ENCODE assay signal across 10 cellular contexts in the genomic region with DNA sequence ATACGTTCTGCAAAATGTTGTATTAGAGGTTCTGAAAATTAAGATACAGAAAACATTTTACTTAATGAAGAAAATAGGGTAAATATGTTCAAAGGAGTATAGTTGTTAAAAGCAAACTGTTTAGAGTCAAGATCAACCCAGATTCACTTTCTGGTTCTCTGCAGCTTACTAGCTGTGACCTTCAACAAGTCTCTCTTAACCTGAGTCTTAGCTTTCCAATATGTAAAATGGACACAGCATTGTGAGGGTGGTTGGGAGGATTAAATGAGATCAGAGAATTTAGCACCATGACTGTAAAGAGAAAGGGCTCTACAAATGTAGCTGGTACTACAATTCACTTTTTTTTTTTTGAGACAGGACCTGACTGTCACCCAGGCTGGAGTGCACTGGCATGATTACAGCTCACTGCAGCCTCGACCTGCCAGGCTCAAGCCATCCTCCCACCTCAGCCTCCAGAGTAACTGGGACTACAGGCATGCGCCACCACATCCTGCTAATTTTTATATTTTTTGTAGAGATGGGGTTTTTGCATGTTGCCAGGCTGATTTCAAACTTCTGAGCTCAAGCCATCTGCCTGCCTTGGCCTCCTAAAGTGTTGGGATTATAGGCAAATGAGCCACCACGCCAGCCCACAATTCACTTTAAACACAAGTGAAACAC. TPM values are rescaled to one million over a fixed set of nuclear protein-coding genes. Genes with fewer than 3 reads are reported as not detected.
DNase-seq lines count a peak whose midpoint lies in the region; ATAC-seq and TF ChIP-seq lines count a peak whose summit lies in the region.
"Had no signal": no experiment of that assay in that cellular context is flagged by ENCODE, and none has a peak within 500 bp of the region (broad histone marks: within the 10 kb centered on the region; RNA-seq: fewer than 3 reads in every experiment).

No MANE protein-coding gene starts in this region.

- no peak for TF ChIP-seq CTCF in neural progenitor cell (IDR thresholded peaks at IDR 0.05)

- H3K27ac Mint-ChIP-seq in activated CD4-positive, alpha-beta T cell treated with anti-CD3 and anti-CD28 coated beads for 36 hours, result peak overlapping the region; percentile 88
- H3K27ac Mint-ChIP-seq in neural progenitor cell, result no peak overlapping the region

- H3K4me2 ChIP-seq in neural progenitor cell, result peak overlapping the region; percentile 87

- H3K9ac ChIP-seq in neural progenitor cell, result no peak overlapping the region

- H2AFZ ChIP-seq in neural progenitor cell (replicated peaks), result no peak overlapping the region

- POLR2A ChIA-PET in activated CD4-positive, alpha-beta T cell treated with anti-CD3 and anti-CD28 coated beads for 36 hours (lab: Charles Lee), result interaction anchor here (0.7 kb wide), 1 partner anchor 37 kb away, joined by 3 read pairs; no protein-coding TSS in a partner anchor

- no peaks in the 10 kb centered on the region for H3K27me3 Mint-ChIP-seq in activated CD4-positive, alpha-beta T cell treated with anti-CD3 and anti-CD28 coated beads for 36 hours
- H3K27me3 Mint-ChIP-seq in neural progenitor cell (ENCODE audit: insufficient read depth, low read depth), result peaks cover 2% of the 10 kb centered on the region

- intact Hi-C loops in activated CD4-positive, alpha-beta T cell treated with anti-CD3 and anti-CD28 coated beads for 36 hours (cut with DNase I, micrococcal nuclease), result loop anchor here (5.0 to 10.0 kb wide), 5 partner anchors 140 to 1660 kb away; a partner anchor contains a TSS

- H3K36me3 ChIP-seq in neural progenitor cell, result no peaks in the 10 kb centered on the region

- peaks cover 15% of the 10 kb centered on the region for H3K27me3 ChIP-seq in neural progenitor cell

- peak overlapping the region; percentile 99 for H3K4me3 ChIP-seq in Jurkat, Clone E6-1 (ENCODE audit: low read length)
- no peak overlapping the region for H3K4me3 ChIP-seq in neural progenitor cell

- peaks cover 44% of the 10 kb centered on the region for H3K4me1 ChIP-seq in neural progenitor cell

- H3K9me3 Mint-ChIP-seq in activated CD4-positive, alpha-beta T cell treated with anti-CD3 and anti-CD28 coated beads for 36 hours (ENCODE audit: low read depth), result no peaks in the 10 kb centered on the region
- no peaks in the 10 kb centered on the region for H3K9me3 Mint-ChIP-seq in neural progenitor cell

- no peaks in the 10 kb centered on the region for H3K36me3 Mint-ChIP-seq in activated CD4-positive, alpha-beta T cell treated with anti-CD3 and anti-CD28 coated beads for 36 hours (ENCODE audit: low read depth)
- H3K36me3 Mint-ChIP-seq in neural progenitor cell, result no peaks in the 10 kb centered on the region

- H3K79me2 ChIP-seq in neural progenitor cell (ENCODE audit: low read depth), result peaks cover 8% of the 10 kb centered on the region

- CTCF ChIA-PET in activated CD4-positive, alpha-beta T cell treated with anti-CD3 and anti-CD28 coated beads for 36 hours (lab: Charles Lee), result interaction anchor here (0.6 to 1.5 kb wide), 9 partner anchors 12 to 165 kb away, joined by 3 to 11 read pairs (median 3); no protein-coding TSS in a partner anchor

- H3K4me1 Mint-ChIP-seq in activated CD4-positive, alpha-beta T cell treated with anti-CD3 and anti-CD28 coated beads for 36 hours, result peaks cover 39% of the 10 kb centered on the region
- H3K4me1 Mint-ChIP-seq in neural progenitor cell, result peaks cover 37% of the 10 kb centered on the region

- peaks cover 28% of the 10 kb centered on the region for H3F3A ChIP-seq in neural progenitor cell (ENCODE audit: low read depth)

- ATAC-seq in activated CD4-positive, alpha-beta T cell treated with anti-CD3 and anti-CD28 coated beads for 36 hours, result no peak
- no peak for ATAC-seq in HG03460 (IDR thresholded peaks at IDR 0.05; ENCODE audit: unreplicated experiment)

- peak overlapping the region; percentile 92 for H3K4me3 Mint-ChIP-seq in activated CD4-positive, alpha-beta T cell treated with anti-CD3 and anti-CD28 coated beads for 36 hours
- peak overlapping the region; percentile 88 for H3K4me3 Mint-ChIP-seq in neural progenitor cell

- no peaks in the 10 kb centered on the region for H3K9me3 ChIP-seq in neural progenitor cell (ENCODE audit: low read depth)

- H3K27ac ChIP-seq in angular gyrus (ENCODE audit: low read depth, low read length) (peak overlapping the region; percentile 95), neural progenitor cell (peak overlapping the region; percentile 39)

- no peak for DNase-seq in activated CD4-positive, alpha-beta T cell treated with anti-CD3 and anti-CD28 coated beads for 36 hours
- no peak for DNase-seq in activated CD4-positive, alpha-beta T cell treated with anti-CD3 and anti-CD28 coated beads, Interleukin-2, amount 50 U/mL, for 4 hours
- DNase-seq in Jurkat, Clone E6-1 (ENCODE audit: low read depth, low spot score), result no peak
- DNase-seq in neural progenitor cell (ENCODE audit: low spot score) (no peak), GM03348 (ENCODE audit: low spot score) (no peak), NCI-H146 treated with DMSO at 0.1 percent for 48 hours (lab: John Stamatoyannopoulos, UW; ENCODE audit: unreplicated experiment) (no peak)
- DNase-seq: GF-D8, HCEC 1CT had no signal

- peaks cover 16% of the 10 kb centered on the region for H4K20me1 ChIP-seq in neural progenitor cell (ENCODE audit: low read depth)

RNA-seq across cellular contexts. Expression of a gene that starts 43.9 kb away (rescaled TPM):
- 100 to 1,000 TPM; 247 to 257 TPM for total RNA-seq in activated CD4-positive, alpha-beta T cell treated with anti-CD3 and anti-CD28 coated beads for 36 hours
- 160 TPM for polyA plus RNA-seq in Jurkat, Clone E6-1 (2012; ENCODE audit: insufficient read depth, insufficient read length)
- 61.5 and 92.5 TPM in 2 replicates for total RNA-seq in neural progenitor cell (ENCODE audit: low replicate concordance)
